20 cellular contexts compared by ENCODE assay signal in the genomic region with DNA sequence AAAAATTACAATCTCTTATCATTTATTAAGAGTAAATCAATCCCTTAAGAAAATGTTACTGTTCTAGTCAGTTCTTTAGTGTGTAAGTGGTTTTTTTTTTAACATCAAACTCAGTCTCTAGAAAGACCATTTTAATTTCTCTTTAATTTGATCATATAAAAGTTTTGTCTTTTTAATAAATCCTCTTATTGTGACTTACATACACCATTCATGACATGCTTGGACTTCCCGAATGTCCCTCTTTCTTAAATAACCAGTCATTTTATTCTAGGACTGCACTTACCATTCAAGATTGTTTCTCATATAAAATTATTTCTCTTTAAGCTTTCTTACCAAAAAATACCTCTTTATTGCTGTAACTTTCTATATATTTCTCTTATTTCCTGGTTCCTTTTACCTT.
"Had no signal": no experiment of that assay in that cellular context is flagged by ENCODE, and none has a peak within 500 bp of the region (broad histone marks: within the 10 kb centered on the region; RNA-seq: fewer than 3 reads in every experiment).

No MANE protein-coding gene starts in this region.

- H3K4me1 ChIP-seq: body of pancreas, esophagus muscularis mucosa, parathyroid adenoma, vagina had no signal

- H3K27me3 ChIP-seq: body of pancreas, esophagus muscularis mucosa, hepatocyte, tibial artery, vagina had no signal

- H3K36me3 ChIP-seq: esophagus muscularis mucosa, neutrophil, tibial artery, vagina had no signal

- H3K4me3 ChIP-seq: body of pancreas, esophagus muscularis mucosa, hepatocyte, tibial artery, vagina had no signal

- DNase-seq: activated B cell treated with CpG ODN at 0.5 μM for 24 hours; activated CD4-positive, alpha-beta T cell treated with anti-CD3 and anti-CD28 coated beads, Interleukin-2, amount 10 ng/mL, durations not matched to agents 24 days and 14 days; activated CD8-positive, alpha-beta memory T cell treated with anti-CD3 and anti-CD28 coated beads, Interleukin-2, amount 50 U/mL, for 4 hours; activated CD8-positive, alpha-beta T cell treated with anti-CD3 and anti-CD28 coated beads, Interleukin-2, amount 10 ng/mL, durations not matched to agents 7 days and 5 days; activated gamma-delta T cell; activated T-cell treated with anti-CD3 and anti-CD28 coated beads, Interleukin-2, amount 50 U/mL, for 72 hours; amniotic stem cell; body of pancreas; caudate nucleus; left ventricle myocardium superior; mesenchymal stem cell; natural killer cell; stimulated activated CD4-positive, alpha-beta T cell treated with anti-CD3 and anti-CD28 coated beads, Interleukin-4, amount 100 ng/mL, for 1 hour; stimulated activated naive CD4-positive, alpha-beta T cell; tibial artery had no signal

- H3K27ac ChIP-seq: body of pancreas, esophagus muscularis mucosa, hepatocyte, neutrophil, parathyroid adenoma, tibial artery, vagina had no signal

- H2AFZ ChIP-seq: hepatocyte, parathyroid adenoma had no signal

- H3K9me3 ChIP-seq: body of pancreas, esophagus muscularis mucosa, neutrophil, tibial artery, vagina had no signal

- H3K4me2 ChIP-seq: hepatocyte had no signal
